11 cellular contexts compared by ENCODE assay signal in the genomic region with DNA sequence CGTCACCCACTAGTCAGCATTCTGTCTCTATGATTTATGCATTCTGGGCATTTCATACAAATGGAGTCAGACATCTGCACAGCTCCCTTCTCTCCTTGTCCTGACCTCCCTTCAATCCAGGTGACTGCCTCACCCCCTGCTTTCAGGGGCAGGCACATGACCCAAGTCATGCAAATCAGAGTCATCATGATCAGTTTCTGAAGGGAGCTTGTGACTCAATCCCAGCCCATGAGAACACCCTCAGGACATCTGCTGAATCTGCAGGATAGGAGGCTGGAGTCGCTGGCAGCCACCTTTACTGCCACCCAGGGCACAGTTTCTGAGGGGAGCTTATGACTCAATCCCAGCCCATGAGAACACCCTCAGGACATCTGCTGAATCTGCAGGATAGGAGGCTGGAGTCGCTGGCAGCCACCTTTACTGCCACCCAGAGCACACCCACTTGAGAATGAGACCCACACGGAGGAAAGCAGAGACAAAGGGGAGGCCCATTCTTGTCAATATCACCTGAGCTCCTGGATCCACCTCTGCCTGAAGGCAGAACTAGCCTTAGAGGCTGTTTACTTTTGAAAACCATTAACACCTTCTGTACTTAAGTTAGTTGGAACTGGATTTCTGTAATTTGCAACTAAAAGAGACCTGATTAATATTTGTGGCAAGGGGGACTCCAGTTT.
DNase-seq lines count a peak whose midpoint lies in the region; ATAC-seq and TF ChIP-seq lines count a peak whose summit lies in the region.
"Had no signal": no experiment of that assay in that cellular context is flagged by ENCODE, and none has a peak within 500 bp of the region (broad histone marks: within the 10 kb centered on the region; RNA-seq: fewer than 3 reads in every experiment).

No MANE protein-coding gene starts in this region.

- no peaks in the 10 kb centered on the region for H3K9me3 ChIP-seq in psoas muscle

- 50 to 63% (median 57%) methylated on average over 4 of the region's 4 CpGs for WGBS in psoas muscle, 3 donors

- peak; percentile 27 for DNase-seq in NCI-H345 (lab: John Stamatoyannopoulos, UW)
- no peak for DNase-seq in NCI-H345 treated with DMSO at 0.1 percent for 48 hours (lab: John Stamatoyannopoulos, UW; ENCODE audit: unreplicated experiment)
- DNase-seq in NCI-H510A treated with DMSO at 0.1 percent for 48 hours (lab: John Stamatoyannopoulos, UW) = peak; percentile 69
- DNase-seq in choroid plexus epithelial cell (ENCODE audit: low read depth) = peak; percentile 23
- no peak for DNase-seq in psoas muscle
- DNase-seq in HUDEP-2 (lab: John Stamatoyannopoulos, UW; ENCODE audit: unreplicated experiment in 76 of 76) = no peak
- no peak for DNase-seq in globus pallidus (ENCODE audit: low spot score)
- DNase-seq in activated CD8-positive, alpha-beta memory T cell treated with anti-CD3 and anti-CD28 coated beads, Interleukin-2, amount 10 ng/mL, durations not matched to agents 7 days and 5 days = no peak
- DNase-seq: activated effector memory CD4-positive, alpha-beta T cell treated with Interleukin-2 at 50 U/mL for 16 hours; DMS79 treated with DMSO at 0.1 percent for 48 hours; NCI-H187 had no signal

- H3K9me3 Mint-ChIP-seq in activated CD8-positive, alpha-beta memory T cell treated with anti-CD3 and anti-CD28 coated beads, Interleukin-2, amount 10 ng/mL, durations not matched to agents 7 days and 5 days (ENCODE audit: low read depth) = no peaks in the 10 kb centered on the region

- H3K27me3 Mint-ChIP-seq in activated CD8-positive, alpha-beta memory T cell treated with anti-CD3 and anti-CD28 coated beads, Interleukin-2, amount 10 ng/mL, durations not matched to agents 7 days and 5 days = peaks cover 11% of the 10 kb centered on the region

- H3K27ac ChIP-seq in psoas muscle = no peak overlapping the region

- H3K36me3 ChIP-seq in psoas muscle (ENCODE audit: insufficient read depth in 1 of 2, low read depth in 1 of 2) = no peaks in the 10 kb centered on the region

- TF ChIP-seq CTCF in choroid plexus epithelial cell (conservative IDR thresholded peaks at IDR 0.05; ENCODE audit: low read depth, low read length) (no peak), psoas muscle (IDR thresholded peaks at IDR 0.05) (no peak)

- no peaks in the 10 kb centered on the region for H3K36me3 Mint-ChIP-seq in activated CD8-positive, alpha-beta memory T cell treated with anti-CD3 and anti-CD28 coated beads, Interleukin-2, amount 10 ng/mL, durations not matched to agents 7 days and 5 days

- no peaks in the 10 kb centered on the region for H3K4me1 Mint-ChIP-seq in activated CD8-positive, alpha-beta memory T cell treated with anti-CD3 and anti-CD28 coated beads, Interleukin-2, amount 10 ng/mL, durations not matched to agents 7 days and 5 days

- H3K4me1 ChIP-seq in psoas muscle = no peaks in the 10 kb centered on the region

- CTCF ChIA-PET in activated CD8-positive, alpha-beta memory T cell treated with anti-CD3 and anti-CD28 coated beads, Interleukin-2, amount 10 ng/mL, durations not matched to agents 7 days and 5 days (lab: Charles Lee) = interaction anchor here (2.3 kb wide), 1 partner anchor 19 kb away, joined by 7 read pairs; no protein-coding TSS in a partner anchor

- ATAC-seq in psoas muscle = peak in 3 of 4 donors; percentile 62 to 76 (median 62)
- ATAC-seq in activated CD8-positive, alpha-beta memory T cell treated with anti-CD3 and anti-CD28 coated beads, Interleukin-2, amount 10 ng/mL, durations not matched to agents 7 days and 5 days = no peak

- intact Hi-C loops in psoas muscle (cut with DNase I) = no loop called here

- peaks cover 0 to 8% (median 4%) of the 10 kb centered on the region in 3 donors for H3K27me3 ChIP-seq in psoas muscle (ENCODE audit: insufficient read depth in 3 of 3, low read length in 2 of 3)

- no peak overlapping the region for H3K4me3 ChIP-seq in choroid plexus epithelial cell (ENCODE audit: low read depth, low read length)
- H3K4me3 ChIP-seq in psoas muscle = no peak overlapping the region

- no peak overlapping the region for H3K4me3 Mint-ChIP-seq in activated CD8-positive, alpha-beta memory T cell treated with anti-CD3 and anti-CD28 coated beads, Interleukin-2, amount 10 ng/mL, durations not matched to agents 7 days and 5 days

- H3K27ac Mint-ChIP-seq in activated CD8-positive, alpha-beta memory T cell treated with anti-CD3 and anti-CD28 coated beads, Interleukin-2, amount 10 ng/mL, durations not matched to agents 7 days and 5 days = no peak overlapping the region

Comparison
In these comparisons a context has a peak if more than half of its experiments do, and no peak if none do; other contexts are left out.
1. DNase-seq: peak in NCI-H345 (single experiment), NCI-H510A treated with DMSO at 0.1 percent for 48 hours (single experiment) and choroid plexus epithelial cell (single experiment); none in NCI-H345 treated with DMSO at 0.1 percent for 48 hours (single experiment), psoas muscle (0 of 2), HUDEP-2 (0 of 76), globus pallidus (single experiment) and activated CD8-positive, alpha-beta memory T cell treated with anti-CD3 and anti-CD28 coated beads, Interleukin-2, amount 10 ng/mL, durations not matched to agents 7 days and 5 days (single experiment).